17 cellular contexts compared by ENCODE assay signal in genomic region chr17:55343900-55344513, GRCh38.
"Had no signal": no experiment of that assay in that cellular context is flagged by ENCODE, and none has a peak within 500 bp of the region (broad histone marks: within the 10 kb centered on the region; RNA-seq: fewer than 3 reads in every experiment).

No MANE protein-coding gene starts in this region.

- H3K36me3 ChIP-seq: cardiac muscle cell, pancreas, stomach, thoracic aorta had no signal

- ATAC-seq: left colon, pancreas had no signal

- DNase-seq: activated CD8-positive, alpha-beta memory T cell treated with anti-CD3 and anti-CD28 coated beads for 24 hours; foreskin melanocyte; head of caudate nucleus; left colon; naive B cell; pancreas; stimulated activated CD4-positive, alpha-beta T cell treated with anti-CD3 and anti-CD28 coated beads, Interleukin-4, amount 100 ng/mL, for 1 hour; stimulated activated CD8-positive, alpha-beta memory T cell treated with anti-CD3 and anti-CD28 coated beads, Interleukin-4, amount 100 ng/mL, for 48 hours; stomach; SW 1271 had no signal

- FAIRE-seq: astrocyte, colon, endothelial cell of umbilical vein, pancreas had no signal

- H3K27me3 ChIP-seq: cardiac muscle cell, pancreas had no signal

- H3K27ac Mint-ChIP-seq: naive B cell, WTC11 had no signal

- H3K9me3 ChIP-seq: pancreas, stomach, thoracic aorta had no signal

- H3K27ac ChIP-seq: cardiac muscle cell, pancreas, stomach, thoracic aorta had no signal

- H3K4me3 ChIP-seq: cardiac muscle cell, lung, pancreas, stomach, thoracic aorta had no signal

- H3K4me3 Mint-ChIP-seq: naive B cell, WTC11 had no signal

- H3K4me1 ChIP-seq: pancreas had no signal
